1 cellular context compared by ENCODE assay signal in the genomic region with DNA sequence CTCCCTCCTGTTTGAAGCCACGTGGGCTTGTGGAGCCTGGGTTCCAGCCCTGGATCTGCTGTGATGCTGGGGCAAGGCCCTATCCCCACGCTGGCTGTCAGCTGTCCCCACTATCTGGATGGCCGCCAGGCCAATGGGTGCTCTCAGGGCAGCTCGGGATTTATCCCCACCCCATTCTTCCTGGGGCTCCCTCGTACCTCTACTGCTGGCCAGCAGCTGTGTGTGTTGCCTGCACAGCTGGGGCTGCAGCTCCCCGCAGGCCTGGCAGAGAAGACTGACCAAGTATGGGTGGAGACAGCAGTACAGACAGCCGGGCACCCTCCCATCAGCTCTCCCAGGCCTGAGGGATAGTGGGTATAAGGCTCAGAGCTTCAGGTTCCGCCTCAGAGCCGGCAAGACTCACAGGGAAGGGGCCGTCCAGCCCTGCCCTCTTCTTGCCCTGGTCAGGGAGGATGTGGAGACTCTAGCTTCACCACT.
TF ChIP-seq lines count a peak whose summit lies in the region.

No MANE protein-coding gene starts in this region.

TF ChIP-seq in H1, 55 proteins besides CTCF, POLR2A, EP300 and RAD21:
- TF ChIP-seq BCL11A (IDR thresholded peaks at IDR 0.05; ENCODE audit: low read depth in 2 of 2, low read length in 2 of 2) (no peak), KDM5A (IDR thresholded peaks at IDR 0.05; ENCODE audit: low read length) (no peak), ASH2L (IDR thresholded peaks at IDR 0.05; ENCODE audit: low read length) (no peak), SAP30 (IDR thresholded peaks at IDR 0.05; ENCODE audit: insufficient read depth, insufficient replicate concordance, low read length) (no peak), ATF2 (IDR thresholded peaks at IDR 0.05; ENCODE audit: low read length) (no peak), KDM4A (IDR thresholded peaks at IDR 0.05; ENCODE audit: low read depth, low read length, severe bottlenecking) (no peak), CTBP2 (IDR thresholded peaks at IDR 0.05; ENCODE audit: borderline replicate concordance, insufficient read depth, insufficient read length, low read length) (no peak), SRF (IDR thresholded peaks at IDR 0.05; ENCODE audit: low read depth, low read length) (no peak), TEAD4 (IDR thresholded peaks at IDR 0.05; ENCODE audit: low read depth, low read length) (no peak), JUND (IDR thresholded peaks at IDR 0.05; ENCODE audit: low read length) (no peak), POU5F1 (IDR thresholded peaks at IDR 0.05; ENCODE audit: low read depth, low read length) (no peak), CHD2 (IDR thresholded peaks at IDR 0.05; ENCODE audit: low read length) (no peak), BACH1 (IDR thresholded peaks at IDR 0.05; ENCODE audit: low read length) (no peak), TCF12 (IDR thresholded peaks at IDR 0.05; ENCODE audit: low read depth, low read length) (no peak), CBX8 (IDR thresholded peaks at IDR 0.05; ENCODE audit: borderline replicate concordance, low read depth, low read length) (no peak)
